1 cellular context compared by ENCODE assay signal in the genomic region with DNA sequence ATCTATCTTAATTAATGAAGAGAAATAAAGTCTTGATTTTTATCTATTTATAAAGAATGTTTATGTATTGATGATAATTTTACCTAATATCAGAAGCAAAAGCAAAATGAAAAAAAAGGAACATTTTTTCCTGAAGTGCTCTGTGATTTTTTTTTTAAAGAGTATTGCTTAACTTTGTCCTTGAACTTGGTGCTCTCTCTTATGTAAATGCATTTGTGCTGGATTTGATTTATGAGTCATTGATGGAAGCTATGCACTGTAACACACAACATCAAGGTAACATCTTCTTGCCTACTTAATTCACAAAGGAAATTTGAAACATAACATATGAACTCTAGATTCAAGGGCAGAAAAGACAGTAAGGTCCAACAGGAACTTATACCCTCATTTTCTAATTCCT.
TF ChIP-seq lines count a peak whose summit lies in the region.

No MANE protein-coding gene starts in this region.

TF ChIP-seq in HepG2, 621 proteins besides CTCF, POLR2A, EP300 and RAD21 (continued from another document):
- TF ChIP-seq AHDC1 (CRISPR knock-in tag; IDR thresholded peaks at IDR 0.05; ENCODE audit: borderline replicate concordance) = peak; percentile 32; the same call in 1 of the 2 replicates
- no peak for TF ChIP-seq MTF2 (CRISPR knock-in tag; IDR thresholded peaks at IDR 0.05; ENCODE audit: borderline replicate concordance)
- TF ChIP-seq HIVEP1 (CRISPR knock-in tag; IDR thresholded peaks at IDR 0.05) = no peak
- no peak for TF ChIP-seq FOXP1 (IDR thresholded peaks at IDR 0.05)
- TF ChIP-seq FOXP1 (CRISPR knock-in tag; IDR thresholded peaks at IDR 0.05) = peak; percentile 23; the same call in 1 of the 2 replicates
- TF ChIP-seq GFI1 (CRISPR knock-in tag; IDR thresholded peaks at IDR 0.05; ENCODE audit: borderline replicate concordance) = peak; percentile 84
- no peak for TF ChIP-seq DBP (CRISPR knock-in tag; IDR thresholded peaks at IDR 0.05; ENCODE audit: not compliant biosample characterization)
- 0 out of 2 replicates have a peak, but pooled peaks have one; percentile 24 for TF ChIP-seq MIXL1 (CRISPR knock-in tag; IDR thresholded peaks at IDR 0.05)
- no peak for TF ChIP-seq ZNF777 (CRISPR knock-in tag; IDR thresholded peaks at IDR 0.05)
- TF ChIP-seq, protein P1, sequence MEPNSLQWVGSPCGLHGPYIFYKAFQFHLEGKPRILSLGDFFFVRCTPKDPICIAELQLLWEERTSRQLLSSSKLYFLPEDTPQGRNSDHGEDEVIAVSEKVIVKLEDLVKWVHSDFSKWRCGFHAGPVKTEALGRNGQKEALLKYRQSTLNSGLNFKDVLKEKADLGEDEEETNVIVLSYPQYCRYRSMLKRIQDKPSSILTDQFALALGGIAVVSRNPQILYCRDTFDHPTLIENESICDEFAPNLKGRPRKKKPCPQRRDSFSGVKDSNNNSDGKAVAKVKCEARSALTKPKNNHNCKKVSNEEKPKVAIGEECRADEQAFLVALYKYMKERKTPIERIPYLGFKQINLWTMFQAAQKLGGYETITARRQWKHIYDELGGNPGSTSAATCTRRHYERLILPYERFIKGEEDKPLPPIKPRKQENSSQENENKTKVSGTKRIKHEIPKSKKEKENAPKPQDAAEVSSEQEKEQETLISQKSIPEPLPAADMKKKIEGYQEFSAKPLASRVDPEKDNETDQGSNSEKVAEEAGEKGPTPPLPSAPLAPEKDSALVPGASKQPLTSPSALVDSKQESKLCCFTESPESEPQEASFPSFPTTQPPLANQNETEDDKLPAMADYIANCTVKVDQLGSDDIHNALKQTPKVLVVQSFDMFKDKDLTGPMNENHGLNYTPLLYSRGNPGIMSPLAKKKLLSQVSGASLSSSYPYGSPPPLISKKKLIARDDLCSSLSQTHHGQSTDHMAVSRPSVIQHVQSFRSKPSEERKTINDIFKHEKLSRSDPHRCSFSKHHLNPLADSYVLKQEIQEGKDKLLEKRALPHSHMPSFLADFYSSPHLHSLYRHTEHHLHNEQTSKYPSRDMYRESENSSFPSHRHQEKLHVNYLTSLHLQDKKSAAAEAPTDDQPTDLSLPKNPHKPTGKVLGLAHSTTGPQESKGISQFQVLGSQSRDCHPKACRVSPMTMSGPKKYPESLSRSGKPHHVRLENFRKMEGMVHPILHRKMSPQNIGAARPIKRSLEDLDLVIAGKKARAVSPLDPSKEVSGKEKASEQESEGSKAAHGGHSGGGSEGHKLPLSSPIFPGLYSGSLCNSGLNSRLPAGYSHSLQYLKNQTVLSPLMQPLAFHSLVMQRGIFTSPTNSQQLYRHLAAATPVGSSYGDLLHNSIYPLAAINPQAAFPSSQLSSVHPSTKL (CRISPR knock-in tag; IDR thresholded peaks at IDR 0.05) = peak; percentile 54
- no peak for TF ChIP-seq ZNF441 (CRISPR knock-in tag; IDR thresholded peaks at IDR 0.05; ENCODE audit: borderline replicate concordance)
- TF ChIP-seq ZEB1 (IDR thresholded peaks at IDR 0.05; ENCODE audit: insufficient replicate concordance, low read depth) = no peak
- TF ChIP-seq, protein P2, sequence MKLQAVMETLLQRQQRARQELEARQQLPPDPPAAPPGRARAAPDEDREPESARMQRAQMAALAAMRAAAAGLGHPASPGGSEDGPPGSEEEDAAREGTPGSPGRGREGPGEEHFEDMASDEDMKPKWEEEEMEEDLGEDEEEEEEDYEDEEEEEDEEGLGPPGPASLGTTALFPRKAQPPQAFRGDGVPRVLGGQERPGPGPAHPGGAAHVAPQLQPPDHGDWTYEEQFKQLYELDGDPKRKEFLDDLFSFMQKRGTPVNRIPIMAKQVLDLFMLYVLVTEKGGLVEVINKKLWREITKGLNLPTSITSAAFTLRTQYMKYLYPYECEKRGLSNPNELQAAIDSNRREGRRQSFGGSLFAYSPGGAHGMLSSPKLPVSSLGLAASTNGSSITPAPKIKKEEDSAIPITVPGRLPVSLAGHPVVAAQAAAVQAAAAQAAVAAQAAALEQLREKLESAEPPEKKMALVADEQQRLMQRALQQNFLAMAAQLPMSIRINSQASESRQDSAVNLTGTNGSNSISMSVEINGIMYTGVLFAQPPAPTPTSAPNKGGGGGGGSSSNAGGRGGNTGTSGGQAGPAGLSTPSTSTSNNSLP (IDR thresholded peaks at IDR 0.05; ENCODE audit: low read depth, low read length) = peak; percentile 45; the same call in 1 of the 2 replicates
- TF ChIP-seq, protein P3, sequence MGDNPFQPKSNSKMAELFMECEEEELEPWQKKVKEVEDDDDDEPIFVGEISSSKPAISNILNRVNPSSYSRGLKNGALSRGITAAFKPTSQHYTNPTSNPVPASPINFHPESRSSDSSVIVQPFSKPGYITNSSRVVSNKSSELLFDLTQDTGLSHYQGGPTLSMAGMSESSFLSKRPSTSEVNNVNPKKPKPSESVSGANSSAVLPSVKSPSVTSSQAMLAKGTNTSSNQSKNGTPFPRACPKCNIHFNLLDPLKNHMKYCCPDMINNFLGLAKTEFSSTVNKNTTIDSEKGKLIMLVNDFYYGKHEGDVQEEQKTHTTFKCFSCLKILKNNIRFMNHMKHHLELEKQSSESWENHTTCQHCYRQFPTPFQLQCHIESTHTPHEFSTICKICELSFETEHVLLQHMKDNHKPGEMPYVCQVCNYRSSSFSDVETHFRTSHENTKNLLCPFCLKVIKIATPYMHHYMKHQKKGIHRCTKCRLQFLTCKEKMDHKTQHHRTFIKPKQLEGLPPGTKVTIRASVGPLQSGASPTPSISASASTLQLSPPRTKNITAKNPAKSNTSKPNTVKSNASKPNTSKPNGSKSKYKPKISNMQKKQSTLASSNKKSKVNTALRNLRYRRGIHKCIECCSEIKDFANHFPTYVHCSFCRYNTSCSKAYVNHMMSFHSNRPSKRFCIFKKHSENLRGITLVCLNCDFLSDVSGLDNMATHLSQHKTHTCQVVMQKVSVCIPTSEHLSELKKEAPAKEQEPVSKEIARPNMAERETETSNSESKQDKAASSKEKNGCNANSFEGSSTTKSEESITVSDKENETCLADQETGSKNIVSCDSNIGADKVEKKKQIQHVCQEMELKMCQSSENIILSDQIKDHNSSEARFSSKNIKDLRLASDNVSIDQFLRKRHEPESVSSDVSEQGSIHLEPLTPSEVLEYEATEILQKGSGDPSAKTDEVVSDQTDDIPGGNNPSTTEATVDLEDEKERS (CRISPR knock-in tag; IDR thresholded peaks at IDR 0.05) = no peak
- TF ChIP-seq RARA (CRISPR knock-in tag; IDR thresholded peaks at IDR 0.05) = peak; percentile 80
- TF ChIP-seq HMG20A (CRISPR knock-in tag; IDR thresholded peaks at IDR 0.05; ENCODE audit: borderline replicate concordance) = peak; percentile 68; the same call in 1 of the 2 replicates
- TF ChIP-seq RXRB (CRISPR knock-in tag; IDR thresholded peaks at IDR 0.05; ENCODE audit: borderline replicate concordance) = 0 out of 2 replicates have a peak, but pooled peaks have one; percentile 19
- TF ChIP-seq CEBPB (IDR thresholded peaks at IDR 0.05; ENCODE audit: borderline replicate concordance, low read depth, low read length) = peak; percentile 74
- peak; percentile 63 for TF ChIP-seq BCL6 (CRISPR knock-in tag; IDR thresholded peaks at IDR 0.05)
- no peak for TF ChIP-seq MXI1 (IDR thresholded peaks at IDR 0.05; ENCODE audit: borderline replicate concordance, low read depth, low read length)
- TF ChIP-seq NR2F1 (CRISPR knock-in tag; IDR thresholded peaks at IDR 0.05) = peak in 1 of 2 experiments; percentile 78; a peak in 2 of 4 replicates
- TF ChIP-seq ZMAT3 (CRISPR knock-in tag; conservative IDR thresholded peaks at IDR 0.05) = no peak
- TF ChIP-seq NR2F6 (IDR thresholded peaks at IDR 0.05) = 0 out of 2 replicates have a peak, but pooled peaks have one; percentile 12
- 0 out of 2 replicates have a peak, but pooled peaks have one; percentile 16 for TF ChIP-seq NR2F6 (CRISPR knock-in tag; IDR thresholded peaks at IDR 0.05)
TF ChIP-seq in HepG2: peak in this region for 14.
